ENCODE assay signal across 1 cellular context in genomic region chr1:117802546-117803257, GRCh38.
TF ChIP-seq lines count a peak whose summit lies in the region.

No MANE protein-coding gene starts in this region.

TF ChIP-seq in GM23338, 12 proteins besides CTCF, POLR2A, EP300 and RAD21 (continued from another document):
- TF ChIP-seq ZNF462 (CRISPR knock-in tag; IDR thresholded peaks at IDR 0.05) (no peak), JUNB (IDR thresholded peaks at IDR 0.05; ENCODE audit: unreplicated experiment) (no peak), POLR2AphosphoS5 (IDR thresholded peaks at IDR 0.05; ENCODE audit: low read depth) (no peak), STAT1 (IDR thresholded peaks at IDR 0.05; ENCODE audit: unreplicated experiment) (no peak), ZNF114 (CRISPR knock-in tag; IDR thresholded peaks at IDR 0.05) (no peak)
TF ChIP-seq in GM23338: peak in this region for 0.
